Comparison of ENCODE assay signal across 1 cellular context in the genomic region with DNA sequence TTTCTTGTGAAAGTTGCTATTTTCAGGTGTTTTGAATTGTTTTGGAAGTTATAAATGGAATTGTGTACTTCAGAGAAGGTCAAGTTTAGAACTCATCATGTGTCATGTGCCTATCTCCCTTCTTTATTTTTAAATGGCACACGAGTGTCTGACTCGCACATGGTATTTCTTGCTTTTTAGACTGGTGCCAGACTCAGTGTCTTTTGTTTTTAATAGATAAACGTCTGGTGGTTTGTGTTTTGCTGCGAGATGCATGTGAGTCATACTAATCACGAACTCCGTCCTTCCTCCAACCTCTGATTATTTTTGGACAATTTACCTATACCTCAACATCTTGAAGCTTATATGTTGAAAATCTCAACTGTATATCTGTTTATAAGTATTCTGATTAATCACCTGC.
TF ChIP-seq lines count a peak whose summit lies in the region.

No MANE protein-coding gene starts in this region.

TF ChIP-seq in GM23338, 12 proteins besides CTCF, POLR2A, EP300 and RAD21 (continued from another document):
- TF ChIP-seq ZNF462 (CRISPR knock-in tag; IDR thresholded peaks at IDR 0.05) = no peak
- TF ChIP-seq ZNF114 (CRISPR knock-in tag; IDR thresholded peaks at IDR 0.05) = no peak
- TF ChIP-seq EZH2 (IDR thresholded peaks at IDR 0.05; ENCODE audit: low read depth, unreplicated experiment) = no peak
- TF ChIP-seq NANOG (IDR thresholded peaks at IDR 0.05; ENCODE audit: borderline replicate concordance) = no peak
- TF ChIP-seq, protein P1, sequence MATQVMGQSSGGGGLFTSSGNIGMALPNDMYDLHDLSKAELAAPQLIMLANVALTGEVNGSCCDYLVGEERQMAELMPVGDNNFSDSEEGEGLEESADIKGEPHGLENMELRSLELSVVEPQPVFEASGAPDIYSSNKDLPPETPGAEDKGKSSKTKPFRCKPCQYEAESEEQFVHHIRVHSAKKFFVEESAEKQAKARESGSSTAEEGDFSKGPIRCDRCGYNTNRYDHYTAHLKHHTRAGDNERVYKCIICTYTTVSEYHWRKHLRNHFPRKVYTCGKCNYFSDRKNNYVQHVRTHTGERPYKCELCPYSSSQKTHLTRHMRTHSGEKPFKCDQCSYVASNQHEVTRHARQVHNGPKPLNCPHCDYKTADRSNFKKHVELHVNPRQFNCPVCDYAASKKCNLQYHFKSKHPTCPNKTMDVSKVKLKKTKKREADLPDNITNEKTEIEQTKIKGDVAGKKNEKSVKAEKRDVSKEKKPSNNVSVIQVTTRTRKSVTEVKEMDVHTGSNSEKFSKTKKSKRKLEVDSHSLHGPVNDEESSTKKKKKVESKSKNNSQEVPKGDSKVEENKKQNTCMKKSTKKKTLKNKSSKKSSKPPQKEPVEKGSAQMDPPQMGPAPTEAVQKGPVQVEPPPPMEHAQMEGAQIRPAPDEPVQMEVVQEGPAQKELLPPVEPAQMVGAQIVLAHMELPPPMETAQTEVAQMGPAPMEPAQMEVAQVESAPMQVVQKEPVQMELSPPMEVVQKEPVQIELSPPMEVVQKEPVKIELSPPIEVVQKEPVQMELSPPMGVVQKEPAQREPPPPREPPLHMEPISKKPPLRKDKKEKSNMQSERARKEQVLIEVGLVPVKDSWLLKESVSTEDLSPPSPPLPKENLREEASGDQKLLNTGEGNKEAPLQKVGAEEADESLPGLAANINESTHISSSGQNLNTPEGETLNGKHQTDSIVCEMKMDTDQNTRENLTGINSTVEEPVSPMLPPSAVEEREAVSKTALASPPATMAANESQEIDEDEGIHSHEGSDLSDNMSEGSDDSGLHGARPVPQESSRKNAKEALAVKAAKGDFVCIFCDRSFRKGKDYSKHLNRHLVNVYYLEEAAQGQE (IDR thresholded peaks at IDR 0.05; ENCODE audit: unreplicated experiment) = no peak
- TF ChIP-seq STAT1 (IDR thresholded peaks at IDR 0.05; ENCODE audit: unreplicated experiment) = no peak
- TF ChIP-seq JUNB (IDR thresholded peaks at IDR 0.05; ENCODE audit: unreplicated experiment) = no peak
- TF ChIP-seq, protein P2, sequence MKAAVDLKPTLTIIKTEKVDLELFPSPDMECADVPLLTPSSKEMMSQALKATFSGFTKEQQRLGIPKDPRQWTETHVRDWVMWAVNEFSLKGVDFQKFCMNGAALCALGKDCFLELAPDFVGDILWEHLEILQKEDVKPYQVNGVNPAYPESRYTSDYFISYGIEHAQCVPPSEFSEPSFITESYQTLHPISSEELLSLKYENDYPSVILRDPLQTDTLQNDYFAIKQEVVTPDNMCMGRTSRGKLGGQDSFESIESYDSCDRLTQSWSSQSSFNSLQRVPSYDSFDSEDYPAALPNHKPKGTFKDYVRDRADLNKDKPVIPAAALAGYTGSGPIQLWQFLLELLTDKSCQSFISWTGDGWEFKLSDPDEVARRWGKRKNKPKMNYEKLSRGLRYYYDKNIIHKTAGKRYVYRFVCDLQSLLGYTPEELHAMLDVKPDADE (IDR thresholded peaks at IDR 0.05) = no peak
